In genomic region chr12:108833355-108833733, GRCh38 we compare ENCODE assay signal across 8 cellular contexts. TPM values are rescaled to one million over a fixed set of nuclear protein-coding genes. Genes with fewer than 3 reads are reported as not detected.
DNase-seq lines count a peak whose midpoint lies in the region; ATAC-seq and TF ChIP-seq lines count a peak whose summit lies in the region.

No MANE protein-coding gene starts in this region.

- H3K27ac Mint-ChIP-seq in activated CD4-positive, alpha-beta T cell treated with anti-CD3 and anti-CD28 coated beads for 36 hours, result no peak overlapping the region

- H3K79me2 ChIP-seq in fibroblast of lung (ENCODE audit: control insufficient read depth, insufficient read depth, low read length), result peaks cover 76% of the 10 kb centered on the region

- DNase-seq in AG08395 (ENCODE audit: low spot score) (peak; percentile 87), RWPE1 (ENCODE audit: low spot score) (peak; percentile 84), fibroblast of lung (ENCODE audit: low read depth in 2 of 2) (peak; percentile 62 to 96), omental fat pad (ENCODE audit: low spot score) (no peak), COR-L47 (lab: John Stamatoyannopoulos, UW) (no peak), SIG-M5 (lab: John Stamatoyannopoulos, UW) (no peak), OCI-M1 (lab: John Stamatoyannopoulos, UW) (no peak)
- DNase-seq in activated CD4-positive, alpha-beta T cell treated with anti-CD3 and anti-CD28 coated beads for 36 hours, result no peak

- CTCF ChIA-PET in RWPE1 (lab: Yijun Ruan, JAX), result interaction anchor here (0.9 kb wide), 1 partner anchor 260 kb away, joined by 4 read pairs; the partner anchor contains the start of gene ALKBH2
- CTCF ChIA-PET in activated CD4-positive, alpha-beta T cell treated with anti-CD3 and anti-CD28 coated beads for 36 hours (lab: Charles Lee), result interaction anchor here (0.6 kb wide), 1 partner anchor 177 kb away, joined by 3 read pairs; no protein-coding TSS in a partner anchor

- peak overlapping the region; percentile 72 for H3K4me2 ChIP-seq in fibroblast of lung (ENCODE audit: extremely low read depth, insufficient read depth, low read length)

- H3K9me3 ChIP-seq in fibroblast of lung (ENCODE audit: control insufficient read depth, insufficient read depth, low read depth, low read length), result no peaks in the 10 kb centered on the region

- peaks cover 40% of the 10 kb centered on the region for H3K4me1 ChIP-seq in fibroblast of lung (ENCODE audit: control insufficient read depth, extremely low read depth, insufficient read depth, low read length)

- peaks cover 42% of the 10 kb centered on the region for H3K36me3 Mint-ChIP-seq in activated CD4-positive, alpha-beta T cell treated with anti-CD3 and anti-CD28 coated beads for 36 hours (ENCODE audit: low read depth)

- no peaks in the 10 kb centered on the region for H3K9me3 Mint-ChIP-seq in activated CD4-positive, alpha-beta T cell treated with anti-CD3 and anti-CD28 coated beads for 36 hours (ENCODE audit: low read depth)

- peak overlapping the region; percentile 76 for H3K9ac ChIP-seq in fibroblast of lung (ENCODE audit: insufficient read depth, low read length)

- TF ChIP-seq CTCF in RWPE1 (conservative IDR thresholded peaks at IDR 0.05; ENCODE audit: low read depth) (no peak), fibroblast of lung (conservative IDR thresholded peaks at IDR 0.05 in 1 of 2, IDR thresholded peaks at IDR 0.05 in 1 of 2; ENCODE audit: low read depth in 1 of 2, low read length in 2 of 2) (no peak), omental fat pad (IDR thresholded peaks at IDR 0.05) (no peak)

- H3K27me3 Mint-ChIP-seq in activated CD4-positive, alpha-beta T cell treated with anti-CD3 and anti-CD28 coated beads for 36 hours, result no peaks in the 10 kb centered on the region

- no peaks in the 10 kb centered on the region for H4K20me1 ChIP-seq in fibroblast of lung (ENCODE audit: control insufficient read depth, extremely low read depth, insufficient read depth, low read length)

- POLR2A ChIA-PET in RWPE1 (lab: Yijun Ruan, JAX; ENCODE audit: low non-redundant PET), result interaction anchor here (1.0 to 2.0 kb wide), 2 partner anchors 10 to 18 kb away, joined by 3 to 7 read pairs; no protein-coding TSS in a partner anchor
- POLR2A ChIA-PET in activated CD4-positive, alpha-beta T cell treated with anti-CD3 and anti-CD28 coated beads for 36 hours (lab: Charles Lee), result no interaction called here

- H2AFZ ChIP-seq in fibroblast of lung (ENCODE audit: low read length), result no peak overlapping the region

- peak overlapping the region in 1 of 4 experiments; percentile 37 for H3K4me3 ChIP-seq in fibroblast of lung (replicated peaks in 1 of 4; ENCODE audit: control extremely low read depth in 1 of 4, insufficient read depth in 1 of 4, low read depth in 3 of 4, low read length in 4 of 4)

- no peaks in the 10 kb centered on the region for H3K27me3 ChIP-seq in fibroblast of lung (ENCODE audit: control insufficient read depth, insufficient read depth, low read length)

- H3K27ac ChIP-seq in RWPE1, result peak overlapping the region; percentile 99
- H3K27ac ChIP-seq in fibroblast of lung (ENCODE audit: insufficient read depth, low read length), result peak overlapping the region; percentile 99

- peaks cover 28% of the 10 kb centered on the region for H3K36me3 ChIP-seq in fibroblast of lung (ENCODE audit: control insufficient read depth, insufficient read depth, low read length)

- ATAC-seq in omental fat pad (ENCODE audit: low FRiP score), result peak; percentile 53
- no peak for ATAC-seq in activated CD4-positive, alpha-beta T cell treated with anti-CD3 and anti-CD28 coated beads for 36 hours

- peaks cover 37% of the 10 kb centered on the region for H3K4me1 Mint-ChIP-seq in activated CD4-positive, alpha-beta T cell treated with anti-CD3 and anti-CD28 coated beads for 36 hours

- H3K4me3 Mint-ChIP-seq in activated CD4-positive, alpha-beta T cell treated with anti-CD3 and anti-CD28 coated beads for 36 hours, result no peak overlapping the region

- intact Hi-C loops in activated CD4-positive, alpha-beta T cell treated with anti-CD3 and anti-CD28 coated beads for 36 hours (cut with DNase I, micrococcal nuclease), result no loop called here

RNA-seq across cellular contexts. Expression of gene SSH1, which starts 24.0 kb away (rescaled TPM):
- total RNA-seq in fibroblast of lung (14.4 and 24.9 TPM in 2 replicates), omental fat pad (10 to 100 TPM; 16.4 to 26.5 (median 22.0) TPM)
- polyA plus RNA-seq in fibroblast of lung, result 22.1 and 31.9 TPM in 2 replicates
- polyA plus RNA-seq in fibroblast of lung (2012), result 21.3 and 23.4 TPM in 2 replicates
- 66.6 and 95.5 TPM in 2 replicates for polyA minus RNA-seq in fibroblast of lung (ENCODE audit: low replicate concordance)
- 10 to 100 TPM; 25.0 to 25.4 TPM for total RNA-seq in activated CD4-positive, alpha-beta T cell treated with anti-CD3 and anti-CD28 coated beads for 36 hours

RNA-seq across cellular contexts. Expression of gene DAO, which starts 46.5 kb away (rescaled TPM):
- total RNA-seq in fibroblast of lung (not detected in 2 replicates), omental fat pad (not detected)
- polyA plus RNA-seq in fibroblast of lung, result not detected in 2 replicates
- polyA plus RNA-seq in fibroblast of lung (2012), result not detected in 2 replicates
- not detected in 2 replicates for polyA minus RNA-seq in fibroblast of lung (ENCODE audit: low replicate concordance)
- total RNA-seq in activated CD4-positive, alpha-beta T cell treated with anti-CD3 and anti-CD28 coated beads for 36 hours, result not detected

Comparison
In these comparisons a context has a peak if more than half of its experiments do, and no peak if none do; other contexts are left out.
1. DNase-seq: peak in AG08395 (single experiment), RWPE1 (single experiment) and fibroblast of lung (2 of 2); none in omental fat pad (single experiment), activated CD4-positive, alpha-beta T cell treated with anti-CD3 and anti-CD28 coated beads for 36 hours (single experiment), COR-L47 (single experiment), SIG-M5 (single experiment) and OCI-M1 (single experiment).